Comparison of ENCODE assay signal across 23 cellular contexts in genomic region chr12:93746572-93747168, GRCh38.
"Had no signal": no experiment of that assay in that cellular context is flagged by ENCODE, and none has a peak within 500 bp of the region (broad histone marks: within the 10 kb centered on the region; RNA-seq: fewer than 3 reads in every experiment).

No MANE protein-coding gene starts in this region.

- DNase-seq: dermis blood vessel endothelial cell; effector memory CD4-positive, alpha-beta T cell; hypothalamus; immature natural killer cell; left cardiac atrium; left lung; lower lobe of right lung; naive thymus-derived CD8-positive, alpha-beta T cell; nephron progenitor cell; nucleus accumbens; right cardiac atrium; spleen; stimulated activated CD4-positive, alpha-beta T cell treated with anti-CD3 and anti-CD28 coated beads, Interleukin-4, amount 100 ng/mL, for 4 hours; stimulated activated naive B cell treated with anti-CD40 and anti-IgM and Interleukin-4, amounts not matched to agents 10 μg/mL and 1 μg/mL and 100 μg/mL, for 72 hours; transverse colon; upper lobe of right lung had no signal

- H3K27me3 ChIP-seq: esophagus muscularis mucosa, left lung, spleen, transverse colon, upper lobe of right lung had no signal

- H3K27ac ChIP-seq: coronary artery, esophagus muscularis mucosa, left lung, lower lobe of right lung, prostate gland, skin epidermis, spleen, transverse colon, upper lobe of right lung had no signal

- H3K4me3 ChIP-seq: coronary artery, esophagus muscularis mucosa, left lung, lower lobe of right lung, prostate gland, skin epidermis, spleen, transverse colon, upper lobe of right lung had no signal

- ATAC-seq: left cardiac atrium; left lung; lower lobe of right lung; naive thymus-derived CD8-positive, alpha-beta T cell; right cardiac atrium; stimulated activated naive B cell treated with anti-CD40 and anti-IgM and Interleukin-4, amounts not matched to agents 10 μg/mL and 1 μg/mL and 100 μg/mL, for 72 hours; upper lobe of right lung had no signal

- FAIRE-seq: endothelial cell of umbilical vein, frontal cortex, keratinocyte had no signal

- H3K36me3 ChIP-seq: esophagus muscularis mucosa, left lung, lower lobe of right lung, prostate gland, spleen, transverse colon, upper lobe of right lung had no signal

- H3K9me3 ChIP-seq: esophagus muscularis mucosa, left lung, lower lobe of right lung, prostate gland, spleen, transverse colon, upper lobe of right lung had no signal
